21 cellular contexts compared by ENCODE assay signal in the genomic region with DNA sequence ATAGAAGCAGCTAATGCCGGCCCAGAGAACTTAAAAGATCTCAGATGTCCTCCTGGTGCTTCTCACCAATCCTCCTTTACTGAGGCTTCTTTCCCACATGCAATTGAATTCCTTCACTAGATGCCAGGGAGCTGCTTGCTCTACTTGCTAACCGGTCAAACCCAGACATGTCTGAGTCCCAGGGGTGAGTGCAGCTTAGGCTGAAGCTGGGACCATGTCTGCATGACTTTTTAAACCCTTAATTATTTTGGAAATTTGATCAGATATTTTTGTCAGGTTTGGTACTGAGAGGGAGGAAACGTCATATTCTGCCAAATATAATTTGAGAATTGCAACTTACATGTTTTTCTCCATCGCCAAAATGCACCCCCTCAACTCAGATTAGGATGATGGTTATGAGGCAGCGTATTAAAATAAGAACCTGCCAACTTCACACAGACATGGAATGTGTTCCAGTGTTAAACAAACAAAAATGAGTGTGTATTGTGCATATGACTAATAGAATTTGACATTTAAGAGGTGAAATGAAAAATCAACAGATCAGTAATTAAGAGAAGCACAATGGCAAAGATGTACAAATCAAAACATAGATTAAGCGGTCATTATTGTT.
"Had no signal": no experiment of that assay in that cellular context is flagged by ENCODE, and none has a peak within 500 bp of the region (broad histone marks: within the 10 kb centered on the region; RNA-seq: fewer than 3 reads in every experiment).

No MANE protein-coding gene starts in this region.

- H3K4me1 Mint-ChIP-seq: WTC11 had no signal

- H3K27ac Mint-ChIP-seq: activated naive CD4-positive, alpha-beta T cell treated with anti-CD3 and anti-CD28 coated beads, Interleukin-2, amount 50 U/mL, for 24 hours; nephron progenitor cell; stimulated activated effector memory CD8-positive, alpha-beta T cell treated with anti-CD3 and anti-CD28 coated beads, Interleukin-12 subunit alpha, Interleukin-12 subunit beta, amount 100 ng/mL, for 72 hours; stimulated activated naive CD8-positive, alpha-beta T cell treated with anti-CD3 and anti-CD28 coated beads, Interleukin-15, amount 100 ng/mL, for 72 hours; WTC11 had no signal

- ATAC-seq: heart right ventricle, left cardiac atrium, mucosa of descending colon, sciatic nerve, WTC11 had no signal

- H3K9me3 Mint-ChIP-seq: nephron progenitor cell; stimulated activated effector memory CD8-positive, alpha-beta T cell treated with anti-CD3 and anti-CD28 coated beads, Interleukin-12 subunit alpha, Interleukin-12 subunit beta, amount 100 ng/mL, for 72 hours; WTC11 had no signal

- DNase-seq: activated CD4-positive, alpha-beta T cell treated with anti-CD3 and anti-CD28 coated beads, Interleukin-2, amount 50 U/mL, for 4 hours; activated gamma-delta T cell; adrenal gland; cerebellar nuclear complex; heart right ventricle; islet precursor cell; left cardiac atrium; mesendoderm; mucosa of descending colon; nephron progenitor cell; small intestine; stimulated activated CD4-positive, alpha-beta T cell treated with anti-CD3 and anti-CD28 coated beads, Interleukin-2, amount 100 ng/mL, for 24 hours; stimulated activated naive CD8-positive, alpha-beta T cell treated with anti-CD3 and anti-CD28 coated beads, Interleukin-15, amount 100 ng/mL, for 72 hours; T-helper 9 cell had no signal

- H3K4me3 ChIP-seq: adrenal gland, breast epithelium, coronary artery, heart right ventricle, mucosa of descending colon, tibial nerve had no signal

- H3K36me3 ChIP-seq: adrenal gland, breast epithelium, heart right ventricle, tibial nerve had no signal

- H3K4me3 Mint-ChIP-seq: activated naive CD4-positive, alpha-beta T cell treated with anti-CD3 and anti-CD28 coated beads, Interleukin-2, amount 50 U/mL, for 24 hours; nephron progenitor cell; stimulated activated effector memory CD8-positive, alpha-beta T cell treated with anti-CD3 and anti-CD28 coated beads, Interleukin-12 subunit alpha, Interleukin-12 subunit beta, amount 100 ng/mL, for 72 hours; stimulated activated naive CD8-positive, alpha-beta T cell treated with anti-CD3 and anti-CD28 coated beads, Interleukin-15, amount 100 ng/mL, for 72 hours; WTC11 had no signal

- H3K4me1 ChIP-seq: adrenal gland, breast epithelium had no signal

- H3K9me3 ChIP-seq: adrenal gland, breast epithelium, heart right ventricle, mucosa of descending colon, tibial nerve had no signal

- H3K27me3 ChIP-seq: adrenal gland, breast epithelium, heart right ventricle, tibial nerve had no signal

- H3K36me3 Mint-ChIP-seq: stimulated activated effector memory CD8-positive, alpha-beta T cell treated with anti-CD3 and anti-CD28 coated beads, Interleukin-12 subunit alpha, Interleukin-12 subunit beta, amount 100 ng/mL, for 72 hours; WTC11 had no signal

- H3K27me3 Mint-ChIP-seq: activated naive CD4-positive, alpha-beta T cell treated with anti-CD3 and anti-CD28 coated beads, Interleukin-2, amount 50 U/mL, for 24 hours; stimulated activated naive CD8-positive, alpha-beta T cell treated with anti-CD3 and anti-CD28 coated beads, Interleukin-15, amount 100 ng/mL, for 72 hours had no signal

- H3K27ac ChIP-seq: adrenal gland, breast epithelium, coronary artery, heart right ventricle, tibial nerve had no signal
